In genomic region chr11:132346558-132347148, GRCh38 we compare ENCODE assay signal across 33 cellular contexts.
"Had no signal": no experiment of that assay in that cellular context is flagged by ENCODE, and none has a peak within 500 bp of the region (broad histone marks: within the 10 kb centered on the region; RNA-seq: fewer than 3 reads in every experiment).

No MANE protein-coding gene starts in this region.

- H3K36me3 Mint-ChIP-seq: activated naive CD4-positive, alpha-beta T cell treated with anti-CD3 and anti-CD28 coated beads, Interleukin-2, amount 50 U/mL, for 72 hours had no signal

- H3K36me3 ChIP-seq: adrenal gland, breast epithelium, Peyer's patch had no signal

- H3K4me1 ChIP-seq: adrenal gland, body of pancreas, breast epithelium, Peyer's patch had no signal

- H3K27ac Mint-ChIP-seq: activated CD4-positive, alpha-beta T cell treated with anti-CD3 and anti-CD28 coated beads, Interleukin-2, amount 10 ng/mL, durations not matched to agents 24 days and 14 days; activated CD8-positive, alpha-beta T cell treated with anti-CD3 and anti-CD28 coated beads for 36 hours; activated naive CD4-positive, alpha-beta T cell treated with anti-CD3 and anti-CD28 coated beads for 36 hours; activated naive CD4-positive, alpha-beta T cell treated with anti-CD3 and anti-CD28 coated beads, Interleukin-2, amount 50 U/mL, for 72 hours; activated T-helper 1 cell treated with anti-CD3 and anti-CD28 coated beads, Interleukin-12 subunit alpha, Interleukin-12 subunit beta, Interleukin-2, Interleukin-4 antibody, amounts not matched to agents 30 ng/mL and 10 ng/mL and 1 ng/mL, durations not matched to agents 14 hours and 24 hours and 36 hours had no signal

- H3K9me3 Mint-ChIP-seq: activated CD4-positive, alpha-beta T cell treated with anti-CD3 and anti-CD28 coated beads, Interleukin-2, amount 10 ng/mL, durations not matched to agents 24 days and 14 days; activated CD8-positive, alpha-beta T cell treated with anti-CD3 and anti-CD28 coated beads for 36 hours; activated T-cell treated with anti-CD3 and anti-CD28 coated beads, Interleukin-2, amount 50 U/mL, for 4 hours; activated T-helper 1 cell treated with anti-CD3 and anti-CD28 coated beads, Interleukin-12 subunit alpha, Interleukin-12 subunit beta, Interleukin-2, Interleukin-4 antibody, amounts not matched to agents 30 ng/mL and 10 ng/mL and 1 ng/mL, durations not matched to agents 14 hours and 24 hours and 36 hours had no signal

- H3K4me1 Mint-ChIP-seq: activated CD4-positive, alpha-beta T cell treated with anti-CD3 and anti-CD28 coated beads, Interleukin-2, amount 10 ng/mL, durations not matched to agents 24 days and 14 days had no signal

- H3K4me3 ChIP-seq: adrenal gland, body of pancreas, breast epithelium, K562, Peyer's patch had no signal

- H3K27ac ChIP-seq: adrenal gland, body of pancreas, breast epithelium, Peyer's patch, RWPE1, VCaP had no signal

- H3K27me3 Mint-ChIP-seq: activated CD4-positive, alpha-beta T cell treated with anti-CD3 and anti-CD28 coated beads, Interleukin-2, amount 10 ng/mL, durations not matched to agents 24 days and 14 days had no signal

- ATAC-seq: activated CD8-positive, alpha-beta T cell treated with anti-CD3 and anti-CD28 coated beads for 36 hours; activated naive CD4-positive, alpha-beta T cell treated with anti-CD3 and anti-CD28 coated beads, Interleukin-2, amount 50 U/mL, for 72 hours; activated T-cell treated with anti-CD3 and anti-CD28 coated beads, Interleukin-2, amount 50 U/mL, for 4 hours; body of pancreas; K562; PC-3; Right ventricle myocardium inferior had no signal

- H3K9me3 ChIP-seq: adrenal gland, body of pancreas, breast epithelium, Peyer's patch had no signal

- H3K4me3 Mint-ChIP-seq: activated CD4-positive, alpha-beta T cell treated with anti-CD3 and anti-CD28 coated beads, Interleukin-2, amount 10 ng/mL, durations not matched to agents 24 days and 14 days; activated CD8-positive, alpha-beta T cell treated with anti-CD3 and anti-CD28 coated beads for 36 hours; activated naive CD4-positive, alpha-beta T cell treated with anti-CD3 and anti-CD28 coated beads for 36 hours; activated T-cell treated with anti-CD3 and anti-CD28 coated beads, Interleukin-2, amount 50 U/mL, for 4 hours; activated T-helper 1 cell treated with anti-CD3 and anti-CD28 coated beads, Interleukin-12 subunit alpha, Interleukin-12 subunit beta, Interleukin-2, Interleukin-4 antibody, amounts not matched to agents 30 ng/mL and 10 ng/mL and 1 ng/mL, durations not matched to agents 14 hours and 24 hours and 36 hours had no signal

- H3K27me3 ChIP-seq: adrenal gland, body of pancreas, breast epithelium, Peyer's patch had no signal

- DNase-seq: activated CD4-positive, alpha-beta T cell treated with anti-CD3 and anti-CD28 coated beads, Interleukin-2, amount 10 ng/mL, durations not matched to agents 24 days and 14 days; activated CD4-positive, alpha-beta T cell treated with anti-CD3 and anti-CD28 coated beads, Interleukin-2, amount 50 U/mL, for 4 hours; activated CD4-positive, CD25-positive, alpha-beta regulatory T cell; activated CD8-positive, alpha-beta T cell treated with anti-CD3 and anti-CD28 coated beads for 36 hours; activated gamma-delta T cell treated with Interleukin-2 at 50 U/mL for 16 hours; activated naive CD4-positive, alpha-beta T cell treated with anti-CD3 and anti-CD28 coated beads for 36 hours; activated T-cell treated with anti-CD3 and anti-CD28 coated beads for 4 hours; activated T-cell treated with anti-CD3 and anti-CD28 coated beads, Interleukin-2, amount 50 U/mL, for 4 hours; adrenal gland; body of pancreas; Karpas-422; MV-4-11; NCI-H1092; NCI-H187; NCI-H2029 treated with DMSO at 0.1 percent for 48 hours; NCI-H2171 treated with DMSO at 0.1 percent for 48 hours; NCI-H2227 treated with DMSO at 0.1 percent for 48 hours; NCI-H446; NCI-H510A treated with DMSO at 0.1 percent for 48 hours; NCI-H526 treated with DMSO at 0.1 percent for 48 hours; NCI-H774; NK-92 treated with Interleukin-12 subunit alpha and Interleukin-12 subunit beta, amount 100 ng/mL, for 24 hours; PC-3; Peyer's patch; SW 1271; T-helper 9 cell had no signal
